In the genomic region with DNA sequence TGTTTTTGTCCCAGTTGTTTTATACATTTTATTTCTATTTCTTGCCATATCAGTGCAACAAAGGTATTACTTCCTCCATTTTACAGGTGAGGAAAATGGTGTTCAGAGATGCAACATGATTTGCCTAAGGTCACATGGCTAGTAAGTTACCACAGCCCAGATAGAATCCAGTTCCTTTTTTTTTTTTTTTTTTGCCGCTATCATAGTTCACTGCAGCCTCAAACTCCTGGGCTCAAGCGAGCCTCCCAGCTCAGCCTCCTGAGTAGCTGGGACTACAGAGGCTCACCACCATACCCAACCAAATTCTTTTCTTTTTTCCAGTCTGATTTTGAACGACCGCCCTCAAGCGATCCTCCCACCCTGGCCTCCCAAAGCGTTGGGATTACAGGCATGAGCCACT, we compare ENCODE assay signal across 8 cellular contexts. TPM values are rescaled to one million over a fixed set of nuclear protein-coding genes. Genes with fewer than 3 reads are reported as not detected.
DNase-seq lines count a peak whose midpoint lies in the region; ATAC-seq and TF ChIP-seq lines count a peak whose summit lies in the region.

No MANE protein-coding gene starts in this region.

- H3K36me3 Mint-ChIP-seq in stimulated activated naive CD8-positive, alpha-beta T cell treated with anti-CD3 and anti-CD28 coated beads, Interleukin-15, Interleukin-2, amounts not matched to agents 100 ng/mL and 50 ng/mL, for 24 hours (ENCODE audit: low read depth), result peaks cover 15% of the 10 kb centered on the region

- H3K4me2 ChIP-seq in hepatocyte, result peak overlapping the region; percentile 90

- H3K9me3 Mint-ChIP-seq in stimulated activated naive CD8-positive, alpha-beta T cell treated with anti-CD3 and anti-CD28 coated beads, Interleukin-15, Interleukin-2, amounts not matched to agents 100 ng/mL and 50 ng/mL, for 24 hours, result no peaks in the 10 kb centered on the region

- peaks cover 17% of the 10 kb centered on the region for H3K79me2 ChIP-seq in hepatocyte

- no peaks in the 10 kb centered on the region for H3K27me3 Mint-ChIP-seq in stimulated activated naive CD8-positive, alpha-beta T cell treated with anti-CD3 and anti-CD28 coated beads, Interleukin-15, Interleukin-2, amounts not matched to agents 100 ng/mL and 50 ng/mL, for 24 hours

- in situ Hi-C loops in Panc1 (cut with HindIII; ENCODE audit: low pct_unique_long_range_greater_than_20kb, low sequenced_read_pairs), result no loop called here

- H3K4me3 ChIP-seq in Panc1 (ENCODE audit: low read depth in 2 of 2, low read length in 2 of 2) (peak overlapping the region; percentile 53 to 56), hepatocyte (peak overlapping the region; percentile 87), uterus (peak overlapping the region; percentile 85 to 88)

- CTCF ChIA-PET in Panc1 (lab: Charles Lee), result interaction anchor here (0.6 to 1.1 kb wide), 4 partner anchors 10 to 98 kb away, joined by 3 to 5 read pairs (median 4); no protein-coding TSS in a partner anchor

- H3K27ac ChIP-seq in Panc1 (ENCODE audit: low read length), result no peak overlapping the region
- no peak overlapping the region for H3K27ac ChIP-seq in hepatocyte
- peak overlapping the region; percentile 90 for H3K27ac ChIP-seq in uterus

- DNase-seq in stimulated activated naive CD8-positive, alpha-beta T cell treated with anti-CD3 and anti-CD28 coated beads, Interleukin-15, Interleukin-2, amounts not matched to agents 100 U/mL and 50 U/mL, for 24 hours, result no peak
- DNase-seq in Panc1 (ENCODE audit: low read depth, low spot score) (no peak), hepatocyte (ENCODE audit: low spot score) (no peak), uterus (no peak), T-helper 9 cell (no peak), cerebellum (ENCODE audit: low spot score) (no peak)

- TF ChIP-seq CTCF in Panc1 (IDR thresholded peaks at IDR 0.05) (no peak), hepatocyte (IDR thresholded peaks at IDR 0.05; ENCODE audit: poor library complexity) (no peak), uterus (IDR thresholded peaks at IDR 0.05) (no peak)

- no peaks in the 10 kb centered on the region for H3K36me3 ChIP-seq in Panc1 (ENCODE audit: control insufficient read depth, insufficient read depth, low read length)
- H3K36me3 ChIP-seq in hepatocyte (replicated peaks; ENCODE audit: insufficient read depth, low read depth), result no peaks in the 10 kb centered on the region
- H3K36me3 ChIP-seq in uterus, result no peaks in the 10 kb centered on the region

- TF ChIP-seq POLR2A in uterus (IDR thresholded peaks at IDR 0.05), result no peak

- WGBS in hepatocyte (ENCODE audit: low lambda C conversion rate, missing lambda C conversion rate), result 93% methylated on average over 6 of the region's 6 CpGs

- H2AFZ ChIP-seq in hepatocyte, result peak overlapping the region; percentile 92

- H4K20me1 ChIP-seq in hepatocyte (ENCODE audit: insufficient read depth, poor library complexity, severe bottlenecking), result no peaks in the 10 kb centered on the region

- H3K9me3 ChIP-seq in Panc1 (ENCODE audit: control insufficient read depth, insufficient read depth, low read depth, low read length) (no peaks in the 10 kb centered on the region), hepatocyte (ENCODE audit: low read depth) (no peaks in the 10 kb centered on the region), uterus (no peaks in the 10 kb centered on the region)

- H3K4me1 ChIP-seq in Panc1 (ENCODE audit: control insufficient read depth, insufficient read depth, low read length) (peaks cover 3% of the 10 kb centered on the region; the same call in 1 of the 2 replicates), hepatocyte (ENCODE audit: insufficient read depth) (peaks cover 5% of the 10 kb centered on the region), uterus (no peaks in the 10 kb centered on the region)

- H3K27me3 ChIP-seq in Panc1 (ENCODE audit: control insufficient read depth, insufficient read depth, low read length), result no peaks in the 10 kb centered on the region; the same call in 1 of the 2 replicates
- H3K27me3 ChIP-seq in hepatocyte, result no peaks in the 10 kb centered on the region
- H3K27me3 ChIP-seq in uterus, result no peaks in the 10 kb centered on the region

- peaks cover 54% of the 10 kb centered on the region for H3K4me1 Mint-ChIP-seq in stimulated activated naive CD8-positive, alpha-beta T cell treated with anti-CD3 and anti-CD28 coated beads, Interleukin-15, Interleukin-2, amounts not matched to agents 100 ng/mL and 50 ng/mL, for 24 hours (ENCODE audit: low read depth)

- H3K4me3 Mint-ChIP-seq in stimulated activated naive CD8-positive, alpha-beta T cell treated with anti-CD3 and anti-CD28 coated beads, Interleukin-15, Interleukin-2, amounts not matched to agents 100 ng/mL and 50 ng/mL, for 24 hours, result peak overlapping the region; percentile 87

- H3K9me2 ChIP-seq in hepatocyte (replicated peaks; ENCODE audit: insufficient read depth), result no peaks in the 10 kb centered on the region

- intact Hi-C loops in Panc1 (cut with micrococcal nuclease; ENCODE audit: unreplicated experiment) (no loop called here), uterus (cut with DNase I; ENCODE audit: low total_unique reads) (no loop called here)

- no peak for ATAC-seq in stimulated activated naive CD8-positive, alpha-beta T cell treated with anti-CD3 and anti-CD28 coated beads, Interleukin-15, Interleukin-2, amounts not matched to agents 100 U/mL and 50 U/mL, for 24 hours
- ATAC-seq in Panc1 (no peak), GM18867 (IDR thresholded peaks at IDR 0.05; ENCODE audit: unreplicated experiment) (no peak)

- peak overlapping the region; percentile 95 for H3K27ac Mint-ChIP-seq in stimulated activated naive CD8-positive, alpha-beta T cell treated with anti-CD3 and anti-CD28 coated beads, Interleukin-15, Interleukin-2, amounts not matched to agents 100 ng/mL and 50 ng/mL, for 24 hours

- BruUV-seq in Panc1 (replicated peaks; lab: Mats Ljungman, UMichigan), result no TSS peak

- POLR2A ChIA-PET in Panc1 (lab: Charles Lee), result no interaction called here

RNA-seq across cellular contexts. Expression of a gene that starts 0.5 kb away (rescaled TPM):
- total RNA-seq in Panc1 (2021; ENCODE audit: unreplicated experiment) (2.1 TPM), hepatocyte (22.4 and 28.7 TPM in 2 replicates), uterus (10 to 100 TPM; 19.5 to 76.2 (median 40.6) TPM), cerebellum (0.36 TPM)
- polyA plus RNA-seq in Panc1 (2012; ENCODE audit: insufficient read length), result 1.7 TPM
- polyA plus RNA-seq in hepatocyte, result 23.6 and 27.3 TPM in 2 replicates

RNA-seq across cellular contexts. Expression of a gene that starts 28.6 kb away (rescaled TPM):
- total RNA-seq in Panc1 (2021; ENCODE audit: unreplicated experiment) (40.7 TPM), hepatocyte (27.6 and 28.3 TPM in 2 replicates), uterus (10 to 100 TPM; 14.7 to 33.8 (median 23.8) TPM), cerebellum (13.5 TPM)
- polyA plus RNA-seq in Panc1 (2012; ENCODE audit: insufficient read length), result 26.8 TPM
- 11.4 and 14.9 TPM in 2 replicates for polyA plus RNA-seq in hepatocyte

Comparison
In these comparisons a context has a peak if more than half of its experiments do, and no peak if none do; other contexts are left out.
1. H3K27ac ChIP-seq: peak in uterus (2 of 2); none in Panc1 (single experiment) and hepatocyte (single experiment).
2. Peak in every context shown above with its lines, with median percentiles within 50 percentile points of each other: H3K4me3 ChIP-seq.